Comparison of ENCODE assay signal across 9 cellular contexts in genomic region chr5:107668154-107668932, GRCh38. TPM values are rescaled to one million over a fixed set of nuclear protein-coding genes. Genes with fewer than 3 reads are reported as not detected.
DNase-seq lines count a peak whose midpoint lies in the region; ATAC-seq and TF ChIP-seq lines count a peak whose summit lies in the region.
"Had no signal": no experiment of that assay in that cellular context is flagged by ENCODE, and none has a peak within 500 bp of the region (broad histone marks: within the 10 kb centered on the region; RNA-seq: fewer than 3 reads in every experiment).

No MANE protein-coding gene starts in this region.

- H3K36me3 Mint-ChIP-seq in glutamatergic neuron (ENCODE audit: unreplicated experiment): no peaks in the 10 kb centered on the region

- peaks cover 29% of the 10 kb centered on the region for H3K27me3 Mint-ChIP-seq in glutamatergic neuron (ENCODE audit: unreplicated experiment)

- DNase-seq in SK-N-MC (ENCODE audit: low read depth, low spot score) (no peak), glutamatergic neuron (no peak), retinal pigment epithelial cell (ENCODE audit: low read depth) (no peak), pons (ENCODE audit: low spot score) (no peak)
- no peak for DNase-seq in activated CD4-positive, alpha-beta T cell treated with anti-CD3 and anti-CD28 coated beads, Interleukin-2, amount 50 U/mL, for 4 hours
- DNase-seq in activated CD8-positive, alpha-beta memory T cell treated with anti-CD3 and anti-CD28 coated beads for 24 hours: no peak
- DNase-seq: activated CD4-positive, alpha-beta T cell treated with anti-CD3 and anti-CD28 coated beads for 4 hours had no signal

- H3K4me1 Mint-ChIP-seq in glutamatergic neuron (ENCODE audit: low read depth, unreplicated experiment): peaks cover 22% of the 10 kb centered on the region

- peak overlapping the region; percentile 94 for H3K27ac Mint-ChIP-seq in glutamatergic neuron (ENCODE audit: unreplicated experiment)

- H3K4me3 ChIP-seq in GM08714 (ENCODE audit: low read length): peak overlapping the region; percentile 68
- peak overlapping the region; percentile 91 for H3K4me3 ChIP-seq in SK-N-MC
- H3K4me3 ChIP-seq in retinal pigment epithelial cell (ENCODE audit: low read length): peak overlapping the region; percentile 95

- H3K9ac ChIP-seq in SK-N-MC (ENCODE audit: insufficient read length): no peak overlapping the region

- H3K36me3 ChIP-seq in SK-N-MC (ENCODE audit: insufficient read depth, low read length): no peaks in the 10 kb centered on the region

- no peak for ATAC-seq in HG03097 (IDR thresholded peaks at IDR 0.05; ENCODE audit: low FRiP score, unreplicated experiment)

- TF ChIP-seq CTCF in glutamatergic neuron (IDR thresholded peaks at IDR 0.05; ENCODE audit: partially characterized antibody, unreplicated experiment) (no peak), retinal pigment epithelial cell (conservative IDR thresholded peaks at IDR 0.05; ENCODE audit: low read depth, low read length) (no peak)

- peak overlapping the region; percentile 90 for H3K4me3 Mint-ChIP-seq in glutamatergic neuron (ENCODE audit: unreplicated experiment)

- no peak overlapping the region for H3K27ac ChIP-seq in SK-N-MC

- peaks cover 37% of the 10 kb centered on the region for H3K9me3 Mint-ChIP-seq in glutamatergic neuron (ENCODE audit: unreplicated experiment)

- H3K9me3 ChIP-seq in SK-N-MC (ENCODE audit: low read depth, low read length): no peaks in the 10 kb centered on the region

RNA-seq across cellular contexts. Expression of gene EFNA5, which starts 2.4 kb away (rescaled TPM):
- total RNA-seq in glutamatergic neuron (ENCODE audit: unreplicated experiment): 158 TPM
